Comparison of ENCODE assay signal across 19 cellular contexts in genomic region chr20:6975326-6975725, GRCh38.
"Had no signal": no experiment of that assay in that cellular context is flagged by ENCODE, and none has a peak within 500 bp of the region (broad histone marks: within the 10 kb centered on the region; RNA-seq: fewer than 3 reads in every experiment).

No MANE protein-coding gene starts in this region.

- ATAC-seq: activated CD4-positive, alpha-beta T cell treated with anti-CD3 and anti-CD28 coated beads for 36 hours; activated naive CD4-positive, alpha-beta T cell treated with anti-CD3 and anti-CD28 coated beads, Interleukin-2, amount 50 U/mL, for 72 hours; natural killer cell; stimulated activated naive CD8-positive, alpha-beta T cell treated with anti-CD3 and anti-CD28 coated beads, Interleukin-15, Interleukin-2, amounts not matched to agents 100 U/mL and 50 U/mL, for 24 hours had no signal

- H3K4me3 ChIP-seq: adrenal gland, esophagus squamous epithelium, right atrium auricular region, suprapubic skin had no signal

- H3K4me1 Mint-ChIP-seq: activated CD4-positive, alpha-beta T cell treated with anti-CD3 and anti-CD28 coated beads for 36 hours; natural killer cell had no signal

- H3K27ac ChIP-seq: adrenal gland, esophagus squamous epithelium, neutrophil, parathyroid adenoma, right atrium auricular region, suprapubic skin had no signal

- H3K79me2 ChIP-seq: parathyroid adenoma had no signal

- H2AFZ ChIP-seq: parathyroid adenoma had no signal

- H3K4me3 Mint-ChIP-seq: activated CD4-positive, alpha-beta T cell treated with anti-CD3 and anti-CD28 coated beads for 36 hours; dendritic cell treated with granulocyte-macrophage colony-stimulating factor and Interleukin-4, amounts not matched to agents 40 ng/mL and 50 ng/mL, for 4 days; natural killer cell; type B pancreatic cell had no signal

- FAIRE-seq: endothelial cell of umbilical vein had no signal

- H3K4me1 ChIP-seq: adrenal gland, esophagus squamous epithelium, parathyroid adenoma, right atrium auricular region, suprapubic skin had no signal

- H3K36me3 Mint-ChIP-seq: activated naive CD4-positive, alpha-beta T cell treated with anti-CD3 and anti-CD28 coated beads, Interleukin-2, amount 50 U/mL, for 72 hours; natural killer cell; type B pancreatic cell had no signal

- H3K9me3 ChIP-seq: adrenal gland, esophagus squamous epithelium, neutrophil, right atrium auricular region, suprapubic skin had no signal

- H3K9ac ChIP-seq: parathyroid adenoma had no signal

- H3K27ac Mint-ChIP-seq: activated CD4-positive, alpha-beta T cell treated with anti-CD3 and anti-CD28 coated beads for 36 hours; activated naive CD4-positive, alpha-beta T cell treated with anti-CD3 and anti-CD28 coated beads, Interleukin-2, amount 50 U/mL, for 72 hours; dendritic cell treated with granulocyte-macrophage colony-stimulating factor and Interleukin-4, amounts not matched to agents 40 ng/mL and 50 ng/mL, for 4 days; natural killer cell; type B pancreatic cell had no signal

- H3K36me3 ChIP-seq: adrenal gland, esophagus squamous epithelium, neutrophil, right atrium auricular region, suprapubic skin had no signal

- H3K27me3 Mint-ChIP-seq: activated CD4-positive, alpha-beta T cell treated with anti-CD3 and anti-CD28 coated beads for 36 hours; dendritic cell treated with granulocyte-macrophage colony-stimulating factor and Interleukin-4, amounts not matched to agents 40 ng/mL and 50 ng/mL, for 4 days; type B pancreatic cell had no signal

- DNase-seq: activated CD4-positive, alpha-beta T cell treated with anti-CD3 and anti-CD28 coated beads for 36 hours; activated CD4-positive, alpha-beta T cell treated with anti-CD3 and anti-CD28 coated beads, Interleukin-2, amount 50 U/mL, for 48 hours; activated gamma-delta T cell treated with Interleukin-2 at 50 U/mL for 16 hours; adrenal gland; effector memory CD4-positive, alpha-beta T cell; esophagus squamous epithelium; islet precursor cell; natural killer cell; stimulated activated CD4-positive, alpha-beta T cell treated with anti-CD3 and anti-CD28 coated beads, Interleukin-2, amount 100 ng/mL, for 24 hours; stimulated activated naive CD8-positive, alpha-beta T cell treated with anti-CD3 and anti-CD28 coated beads, Interleukin-15, Interleukin-2, amounts not matched to agents 100 U/mL and 50 U/mL, for 24 hours; SW 1271 had no signal

- H3K9me3 Mint-ChIP-seq: type B pancreatic cell had no signal

- H3K27me3 ChIP-seq: adrenal gland, esophagus squamous epithelium, neutrophil, right atrium auricular region, suprapubic skin had no signal
